In the genomic region with DNA sequence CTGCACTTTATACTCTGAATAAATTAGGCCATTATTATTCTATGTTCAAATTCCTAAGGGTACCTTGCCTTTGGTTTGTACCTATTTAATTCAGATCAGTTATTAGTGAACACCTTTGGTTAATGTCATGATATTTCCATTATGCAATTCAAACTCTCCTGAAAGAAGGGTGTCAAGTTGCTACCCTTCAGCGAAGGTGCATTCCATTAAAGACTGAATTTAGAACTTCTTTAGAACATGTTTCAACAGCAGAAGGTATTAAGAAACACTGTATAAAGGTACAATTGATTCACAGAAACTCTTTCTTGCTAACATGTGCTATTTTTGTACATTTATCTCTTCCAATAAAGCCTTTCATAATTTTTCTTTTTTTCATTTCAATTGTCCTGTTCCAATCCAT, we compare ENCODE assay signal across 34 cellular contexts.
"Had no signal": no experiment of that assay in that cellular context is flagged by ENCODE, and none has a peak within 500 bp of the region (broad histone marks: within the 10 kb centered on the region; RNA-seq: fewer than 3 reads in every experiment).

No MANE protein-coding gene starts in this region.

- H3K4me3 ChIP-seq: adrenal gland, body of pancreas, Peyer's patch had no signal

- H3K27me3 ChIP-seq: adrenal gland, body of pancreas, Peyer's patch had no signal

- DNase-seq: activated B cell treated with CpG ODN at 0.5 μM for 24 hours; activated CD4-positive, alpha-beta memory T cell treated with anti-CD3 and anti-CD28 coated beads for 36 hours; activated CD4-positive, alpha-beta T cell treated with anti-CD3 and anti-CD28 coated beads for 4 hours; activated CD4-positive, alpha-beta T cell treated with anti-CD3 and anti-CD28 coated beads, Interleukin-2, amount 50 U/mL, for 1 hour; activated CD4-positive, CD25-positive, alpha-beta regulatory T cell treated with anti-CD3 and anti-CD28 coated beads, Interleukin-2, amount 50 U/mL, for 72 hours; activated CD8-positive, alpha-beta memory T cell treated with anti-CD3 and anti-CD28 coated beads, Interleukin-2, amount 50 U/mL, for 4 hours; activated gamma-delta T cell treated with Interleukin-2 at 50 U/mL for 16 hours; activated naive CD4-positive, alpha-beta T cell treated with anti-CD3 and anti-CD28 coated beads for 36 hours; activated T-cell treated with anti-CD3 and anti-CD28 coated beads for 4 hours; activated T-cell treated with anti-CD3 and anti-CD28 coated beads, Interleukin-2, amount 50 U/mL, for 4 hours; adrenal gland; body of pancreas; central memory CD4-positive, alpha-beta T cell; NCI-H1105 treated with DMSO at 0.1 percent for 48 hours; NCI-H1436; NCI-H1694; NCI-H1930; NCI-H2081 treated with DMSO at 0.1 percent for 48 hours; NCI-H2171; NCI-H510A; NCI-H526; NCI-H748 treated with DMSO at 0.1 percent for 48 hours; NK-92 treated with Interleukin-12 subunit alpha and Interleukin-12 subunit beta, amount 100 ng/mL, for 24 hours; PC-3; Peyer's patch; Right ventricle myocardium superior; RPMI8226; SW 1271; T-helper 1 cell; T-helper 2 cell; T-helper 9 cell had no signal

- ATAC-seq: activated naive CD4-positive, alpha-beta T cell treated with anti-CD3 and anti-CD28 coated beads, Interleukin-2, amount 50 U/mL, for 72 hours; activated T-cell treated with anti-CD3 and anti-CD28 coated beads, Interleukin-2, amount 50 U/mL, for 4 hours; body of pancreas had no signal

- H3K27ac ChIP-seq: adrenal gland, body of pancreas, KMS-11, Peyer's patch, VCaP had no signal

- H3K4me1 ChIP-seq: adrenal gland, body of pancreas, Peyer's patch had no signal

- H3K9me3 ChIP-seq: adrenal gland, body of pancreas had no signal

- H3K36me3 ChIP-seq: adrenal gland, Peyer's patch had no signal
